19 cellular contexts compared by ENCODE assay signal in genomic region chr3:5151586-5151985, GRCh38.
"Had no signal": no experiment of that assay in that cellular context is flagged by ENCODE, and none has a peak within 500 bp of the region (broad histone marks: within the 10 kb centered on the region; RNA-seq: fewer than 3 reads in every experiment).

No MANE protein-coding gene starts in this region.

- H3K27me3 ChIP-seq: esophagus muscularis mucosa, hepatocyte, neutrophil, thyroid gland, uterus had no signal

- H3K36me3 ChIP-seq: esophagus muscularis mucosa, neutrophil, thyroid gland, uterus had no signal

- H3K4me3 ChIP-seq: coronary artery, esophagus muscularis mucosa, hepatocyte, lung, thyroid gland, uterus had no signal

- ATAC-seq: activated CD8-positive, alpha-beta T cell treated with anti-CD3 and anti-CD28 coated beads, Interleukin-2, amount 10 ng/mL, durations not matched to agents 7 days and 5 days had no signal

- H3K27ac ChIP-seq: coronary artery, esophagus muscularis mucosa, hepatocyte, neutrophil, thyroid gland, uterus had no signal

- H3K4me2 ChIP-seq: hepatocyte had no signal

- H3K4me1 ChIP-seq: uterus had no signal

- H3K9me3 ChIP-seq: esophagus muscularis mucosa, neutrophil, thyroid gland, uterus had no signal

- DNase-seq: activated CD4-positive, alpha-beta T cell treated with anti-CD3 and anti-CD28 coated beads, Interleukin-2, amount 10 ng/mL, durations not matched to agents 24 days and 14 days; activated CD4-positive, CD25-positive, alpha-beta regulatory T cell; activated CD8-positive, alpha-beta memory T cell treated with anti-CD3 and anti-CD28 coated beads, Interleukin-2, amount 50 U/mL, for 4 hours; activated CD8-positive, alpha-beta T cell treated with anti-CD3 and anti-CD28 coated beads, Interleukin-2, amount 10 ng/mL, durations not matched to agents 7 days and 5 days; activated gamma-delta T cell treated with Interleukin-2 at 50 U/mL for 16 hours; activated T-cell treated with anti-CD3 and anti-CD28 coated beads, Interleukin-2, amount 50 U/mL, for 48 hours; amniotic stem cell; islet precursor cell; naive B cell; retina; stimulated activated CD4-positive, alpha-beta T cell treated with anti-CD3 and anti-CD28 coated beads, Interleukin-12 subunit alpha, Interleukin-12 subunit beta, amount 100 ng/mL, for 4 hours; stimulated activated CD4-positive, alpha-beta T cell treated with anti-CD3 and anti-CD28 coated beads, Interleukin-2, amount 100 ng/mL, for 24 hours; thyroid gland; uterus had no signal
